24 cellular contexts compared by ENCODE assay signal in the genomic region with DNA sequence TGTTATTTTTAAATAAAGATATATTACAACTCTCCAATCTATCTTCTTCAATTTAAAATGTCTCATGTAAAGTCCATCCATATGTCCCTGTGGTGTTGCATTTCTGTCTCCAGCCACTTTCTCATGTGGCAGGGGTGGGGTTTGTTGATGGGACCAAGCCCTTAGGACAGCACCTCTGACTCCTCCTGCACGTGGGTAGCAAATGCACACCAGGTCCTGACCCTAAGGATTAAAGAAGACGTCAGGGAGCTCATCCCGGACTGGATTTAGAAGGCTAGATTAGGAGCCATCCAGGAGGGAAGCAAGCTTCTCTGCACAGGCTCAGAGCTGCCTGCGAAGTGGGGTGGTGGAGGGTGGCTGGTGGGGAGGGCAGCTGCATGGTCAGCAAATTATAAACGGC. TPM values are rescaled to one million over a fixed set of nuclear protein-coding genes. Genes with fewer than 3 reads are reported as not detected.
A peak's percentile ranks its signal among the peaks of the same experiment; 100 is the strongest.
DNase-seq lines count a peak whose midpoint lies in the region; ATAC-seq and TF ChIP-seq lines count a peak whose summit lies in the region.
"Had no signal": no experiment of that assay in that cellular context is flagged by ENCODE, and none has a peak within 500 bp of the region (broad histone marks: within the 10 kb centered on the region; RNA-seq: fewer than 3 reads in every experiment).

No MANE protein-coding gene starts in this region.

- H3K4me3 Mint-ChIP-seq in activated naive CD4-positive, alpha-beta T cell treated with anti-CD3 and anti-CD28 coated beads, Interleukin-2, amount 10 ng/mL, durations not matched to agents 7 days and 5 days, result no peak overlapping the region
- H3K4me3 Mint-ChIP-seq in nephron progenitor cell, result no peak overlapping the region
- H3K4me3 Mint-ChIP-seq: CD14-positive monocyte had no signal

- no peaks in the 10 kb centered on the region for H3K9me3 Mint-ChIP-seq in activated naive CD4-positive, alpha-beta T cell treated with anti-CD3 and anti-CD28 coated beads, Interleukin-2, amount 10 ng/mL, durations not matched to agents 7 days and 5 days
- no peaks in the 10 kb centered on the region for H3K9me3 Mint-ChIP-seq in nephron progenitor cell

- H3K9me3 ChIP-seq in upper lobe of right lung, result no peaks in the 10 kb centered on the region
- H3K9me3 ChIP-seq: BE2C had no signal

- no peaks in the 10 kb centered on the region for H3K27me3 ChIP-seq in upper lobe of right lung
- H3K27me3 ChIP-seq: BE2C had no signal

- 0 out of 2 replicates have a peak overlapping the region, but pooled peaks have one; percentile 0 for H3K27ac ChIP-seq in RWPE1
- H3K27ac ChIP-seq in upper lobe of right lung, result no peak overlapping the region
- H3K27ac ChIP-seq: PC-9 had no signal

- no peak for TF ChIP-seq CTCF in RWPE1 (conservative IDR thresholded peaks at IDR 0.05; ENCODE audit: low read depth)
- TF ChIP-seq CTCF in nephron progenitor cell (IDR thresholded peaks at IDR 0.05), result no peak
- TF ChIP-seq CTCF in upper lobe of right lung (IDR thresholded peaks at IDR 0.05), result no peak

- no peak for DNase-seq in activated naive CD4-positive, alpha-beta T cell treated with anti-CD3 and anti-CD28 coated beads, Interleukin-2, amount 10 ng/mL, durations not matched to agents 7 days and 5 days
- no peak for DNase-seq in activated naive CD4-positive, alpha-beta T cell treated with Interleukin-2 at 50 U/mL for 16 hours
- DNase-seq in RWPE1 (ENCODE audit: low spot score) (no peak), nephron progenitor cell (no peak), upper lobe of right lung (peak; percentile 10), NCI-H2227 treated with DMSO at 0.1 percent for 48 hours (lab: John Stamatoyannopoulos, UW) (no peak), islet precursor cell (no peak)
- DNase-seq in activated effector memory CD4-positive, alpha-beta T cell treated with Interleukin-2 at 50 U/mL for 16 hours, result no peak
- DNase-seq: 8988T, ACHN, BE2C, Calu3, DMS153, DND-41, NCI-H1048, NCI-H1417, NCI-H1694, NCI-H2081 treated with DMSO at 0.1 percent for 48 hours, NCI-H2171, NCI-H524, NCI-H748 treated with DMSO at 0.1 percent for 48 hours, PC-9, SHP77 had no signal

- H3K27me3 Mint-ChIP-seq in activated naive CD4-positive, alpha-beta T cell treated with anti-CD3 and anti-CD28 coated beads, Interleukin-2, amount 10 ng/mL, durations not matched to agents 7 days and 5 days, result no peaks in the 10 kb centered on the region
- H3K27me3 Mint-ChIP-seq in nephron progenitor cell (ENCODE audit: low read depth, poor library complexity), result no peaks in the 10 kb centered on the region

- POLR2A ChIA-PET in RWPE1 (lab: Yijun Ruan, JAX; ENCODE audit: low non-redundant PET), result no interaction called here

- peaks cover 15% of the 10 kb centered on the region for H3K4me1 ChIP-seq in upper lobe of right lung
- H3K4me1 ChIP-seq: BE2C had no signal

- peak overlapping the region; percentile 57 for H3K27ac Mint-ChIP-seq in activated naive CD4-positive, alpha-beta T cell treated with anti-CD3 and anti-CD28 coated beads, Interleukin-2, amount 10 ng/mL, durations not matched to agents 7 days and 5 days
- H3K27ac Mint-ChIP-seq in nephron progenitor cell, result peak overlapping the region; percentile 18

- no peak overlapping the region for H3K4me3 ChIP-seq in upper lobe of right lung
- H3K4me3 ChIP-seq: PC-9 had no signal

- peaks cover 36% of the 10 kb centered on the region for H3K36me3 ChIP-seq in upper lobe of right lung

- H3K4me1 Mint-ChIP-seq in activated naive CD4-positive, alpha-beta T cell treated with anti-CD3 and anti-CD28 coated beads, Interleukin-2, amount 10 ng/mL, durations not matched to agents 7 days and 5 days, result peaks cover 6% of the 10 kb centered on the region
- H3K4me1 Mint-ChIP-seq in nephron progenitor cell, result peaks cover 17% of the 10 kb centered on the region

- intact Hi-C loops in upper lobe of right lung (cut with DNase I), result no loop called here

- CTCF ChIA-PET in activated naive CD4-positive, alpha-beta T cell treated with anti-CD3 and anti-CD28 coated beads, Interleukin-2, amount 10 ng/mL, durations not matched to agents 7 days and 5 days (lab: Charles Lee), result no interaction called here
- CTCF ChIA-PET in RWPE1 (lab: Yijun Ruan, JAX), result interaction anchor here (1.5 kb wide), 1 partner anchor 15 kb away, joined by 3 read pairs; no protein-coding TSS in a partner anchor

- ATAC-seq in upper lobe of right lung, result no peak

- H3K36me3 Mint-ChIP-seq in activated naive CD4-positive, alpha-beta T cell treated with anti-CD3 and anti-CD28 coated beads, Interleukin-2, amount 10 ng/mL, durations not matched to agents 7 days and 5 days, result peaks cover 40% of the 10 kb centered on the region
- peaks cover 51% of the 10 kb centered on the region for H3K36me3 Mint-ChIP-seq in nephron progenitor cell (ENCODE audit: low read depth)

RNA-seq across cellular contexts. Expression of a gene that starts 38.9 kb away (rescaled TPM):
- total RNA-seq in upper lobe of right lung, result 46.0 TPM

RNA-seq across cellular contexts. Expression of a gene that starts 40.8 kb away (rescaled TPM):
- total RNA-seq in upper lobe of right lung, result 109 TPM
